In the genomic region with DNA sequence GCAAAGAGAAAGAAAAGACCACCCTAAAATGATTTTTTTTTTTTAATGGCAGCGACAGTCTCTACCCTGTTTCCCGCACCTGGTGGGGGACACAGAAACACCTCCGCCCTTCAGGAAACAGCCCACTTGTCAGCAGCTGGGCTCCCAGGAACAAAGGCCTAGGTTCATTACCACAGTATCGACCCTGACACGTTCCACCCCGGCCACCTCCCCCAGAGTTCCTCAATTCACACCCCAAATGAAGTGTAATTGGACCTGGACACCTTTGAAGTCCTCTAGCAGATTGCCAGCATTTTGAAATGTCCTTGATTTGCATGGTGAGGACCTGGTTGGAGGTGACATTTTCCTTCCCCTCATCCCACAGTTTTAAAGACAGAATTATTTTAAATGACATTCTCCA, we compare ENCODE assay signal across 13 cellular contexts.
"Had no signal": no experiment of that assay in that cellular context is flagged by ENCODE, and none has a peak within 500 bp of the region (broad histone marks: within the 10 kb centered on the region; RNA-seq: fewer than 3 reads in every experiment).

No MANE protein-coding gene starts in this region.

- H3K27ac ChIP-seq: lower lobe of right lung, psoas muscle had no signal

- DNase-seq: activated CD4-positive, alpha-beta T cell treated with anti-CD3 and anti-CD28 coated beads, Interleukin-2, amount 10 ng/mL, durations not matched to agents 7 days and 5 days; activated CD4-positive, CD25-positive, alpha-beta regulatory T cell; activated CD8-positive, alpha-beta T cell treated with anti-CD3 and anti-CD28 coated beads, Interleukin-2, amount 10 ng/mL, durations not matched to agents 7 days and 5 days; activated T-cell treated with anti-CD3 and anti-CD28 coated beads, Interleukin-2, amount 50 U/mL, for 4 hours; lower lobe of right lung; T-helper 9 cell; transverse colon had no signal

- ATAC-seq: activated CD8-positive, alpha-beta T cell treated with anti-CD3 and anti-CD28 coated beads, Interleukin-2, amount 10 ng/mL, durations not matched to agents 7 days and 5 days; activated T-cell treated with anti-CD3 and anti-CD28 coated beads, Interleukin-2, amount 50 U/mL, for 4 hours; left colon had no signal

- H3K27me3 Mint-ChIP-seq: activated CD4-positive, alpha-beta T cell treated with anti-CD3 and anti-CD28 coated beads, Interleukin-2, amount 10 ng/mL, durations not matched to agents 7 days and 5 days had no signal

- H3K9me3 Mint-ChIP-seq: activated T-cell treated with anti-CD3 and anti-CD28 coated beads, Interleukin-2, amount 50 U/mL, for 4 hours had no signal

- H3K36me3 ChIP-seq: lower lobe of right lung, ovary, transverse colon had no signal

- H3K27ac Mint-ChIP-seq: activated CD8-positive, alpha-beta T cell treated with anti-CD3 and anti-CD28 coated beads, Interleukin-2, amount 10 ng/mL, durations not matched to agents 7 days and 5 days; activated naive CD4-positive, alpha-beta T cell treated with anti-CD3 and anti-CD28 coated beads for 36 hours; stimulated activated naive CD8-positive, alpha-beta T cell treated with anti-CD3 and anti-CD28 coated beads, Interleukin-15, Interleukin-2, amounts not matched to agents 100 ng/mL and 50 ng/mL, for 24 hours had no signal

- H3K4me3 ChIP-seq: lower lobe of right lung, ovary, psoas muscle, transverse colon had no signal

- H3K36me3 Mint-ChIP-seq: brain had no signal

- H3K9me3 ChIP-seq: lower lobe of right lung, ovary, psoas muscle, transverse colon had no signal

- H3K27me3 ChIP-seq: ovary, transverse colon had no signal

- H3K4me3 Mint-ChIP-seq: activated CD4-positive, alpha-beta T cell treated with anti-CD3 and anti-CD28 coated beads, Interleukin-2, amount 10 ng/mL, durations not matched to agents 7 days and 5 days; activated CD8-positive, alpha-beta T cell treated with anti-CD3 and anti-CD28 coated beads, Interleukin-2, amount 10 ng/mL, durations not matched to agents 7 days and 5 days; activated naive CD4-positive, alpha-beta T cell treated with anti-CD3 and anti-CD28 coated beads for 36 hours; activated T-cell treated with anti-CD3 and anti-CD28 coated beads, Interleukin-2, amount 50 U/mL, for 4 hours; stimulated activated naive CD8-positive, alpha-beta T cell treated with anti-CD3 and anti-CD28 coated beads, Interleukin-15, Interleukin-2, amounts not matched to agents 100 ng/mL and 50 ng/mL, for 24 hours had no signal

- H3K4me1 ChIP-seq: psoas muscle, transverse colon had no signal
